17 cellular contexts compared by ENCODE assay signal in genomic region chr2:216615298-216616082, GRCh38. TPM values are rescaled to one million over a fixed set of nuclear protein-coding genes. Genes with fewer than 3 reads are reported as not detected.
DNase-seq lines count a peak whose midpoint lies in the region; ATAC-seq, FAIRE-seq and TF ChIP-seq lines count a peak whose summit lies in the region.
"Had no signal": no experiment of that assay in that cellular context is flagged by ENCODE, and none has a peak within 500 bp of the region (broad histone marks: within the 10 kb centered on the region; RNA-seq: fewer than 3 reads in every experiment).

No MANE protein-coding gene starts in this region.

- no peaks in the 10 kb centered on the region for H3K9me1 ChIP-seq in K562 (ENCODE audit: control insufficient read depth, insufficient read depth, low read length)

- 8% methylated on average over 7 of the region's 7 CpGs for WGBS in K562 (ENCODE audit: insufficient coverage, low coverage, missing lambda C conversion rate)

- peak overlapping the region; percentile 24; the same call in 1 of the 2 replicates for H2AFZ ChIP-seq in K562 (ENCODE audit: low read depth, low read length)

- TF ChIP-seq CTCF in A673 (conservative IDR thresholded peaks at IDR 0.05; ENCODE audit: low read depth, low read length), result no peak
- no peak for TF ChIP-seq CTCF in K562 (IDR thresholded peaks at IDR 0.05 in 2 of 3, conservative IDR thresholded peaks at IDR 0.05 in 1 of 3; ENCODE audit: insufficient read depth in 2 of 3, low read depth in 1 of 3, low read length in 3 of 3)
- TF ChIP-seq CTCF in mucosa of descending colon (IDR thresholded peaks at IDR 0.05), result no peak
- no peak for TF ChIP-seq CTCF in dorsolateral prefrontal cortex (IDR thresholded peaks at IDR 0.05 in 54 of 56, conservative IDR thresholded peaks at IDR 0.05 in 2 of 56; ENCODE audit: low read depth in 1 of 56, partially characterized antibody in 56 of 56)

- ATAC-seq in K562, result no peak
- ATAC-seq in mucosa of descending colon, result peak; percentile 32

- H3K27me3 ChIP-seq in A673 (replicated peaks; ENCODE audit: insufficient read depth, low read depth, low read length, poor library complexity) (no peaks in the 10 kb centered on the region), K562 (ENCODE audit: control insufficient read depth in 2 of 2, insufficient read depth in 2 of 2, low read length in 2 of 2) (peaks cover 0 to 8% of the 10 kb centered on the region in 2 experiments; a peak in 2 of 5 replicates), SJCRH30 (no peaks in the 10 kb centered on the region), dorsolateral prefrontal cortex (no peaks in the 10 kb centered on the region)
- H3K27me3 ChIP-seq in BLaER1 treated with 17β-estradiol and CSF1 and Interleukin-3, amounts not matched to agents 10 nM and 100 nM, result no peaks in the 10 kb centered on the region
- H3K27me3 ChIP-seq: BE2C, SJSA1 had no signal

- H3K27ac ChIP-seq in A673 (ENCODE audit: low read depth, low read length, poor library complexity, severe bottlenecking), result peak overlapping the region; percentile 55
- peak overlapping the region in 6 of 11 experiments; percentile 31 to 99 (median 66); a peak in 11 of 22 replicates for H3K27ac ChIP-seq in BLaER1 treated with 17β-estradiol and CSF1 and Interleukin-3, amounts not matched to agents 10 nM and 100 nM
- H3K27ac ChIP-seq in K562 (ENCODE audit: extremely low read depth, low read depth, low read length), result no peak overlapping the region
- no peak overlapping the region for H3K27ac ChIP-seq in SJCRH30
- no peak overlapping the region for H3K27ac ChIP-seq in dorsolateral prefrontal cortex
- H3K27ac ChIP-seq: SJSA1 had no signal

- POLR2A ChIA-PET in A673 (lab: Charles Lee; ENCODE audit: low non-redundant PET), result no interaction called here
- POLR2A ChIA-PET in K562 (lab: Yijun Ruan, JAX), result no interaction called here

- peaks cover 43% of the 10 kb centered on the region for H3K4me1 ChIP-seq in A673 (ENCODE audit: insufficient read depth, low read length, poor library complexity, severe bottlenecking)
- H3K4me1 ChIP-seq in BLaER1 treated with 17β-estradiol and CSF1 and Interleukin-3, amounts not matched to agents 10 nM and 100 nM, result peaks cover 38 to 59% (median 58%) of the 10 kb centered on the region in 10 experiments
- peaks cover 4 to 6% of the 10 kb centered on the region in 2 experiments; a peak in 4 of 5 replicates for H3K4me1 ChIP-seq in K562 (replicated peaks in 1 of 2; ENCODE audit: control insufficient read depth in 2 of 2, insufficient read depth in 2 of 2, low read length in 2 of 2)
- no peaks in the 10 kb centered on the region for H3K4me1 ChIP-seq in mucosa of descending colon (ENCODE audit: low read depth)
- H3K4me1 ChIP-seq in SJCRH30, result peaks cover 23% of the 10 kb centered on the region
- H3K4me1 ChIP-seq: SJSA1 had no signal

- no peak for TF ChIP-seq POLR2A in K562 (conservative IDR thresholded peaks at IDR 0.05)

- H3K9me3 ChIP-seq in A673 (ENCODE audit: low read depth, low read length, poor library complexity, severe bottlenecking), result no peaks in the 10 kb centered on the region
- H3K9me3 ChIP-seq in BLaER1 treated with 17β-estradiol and CSF1 and Interleukin-3, amounts not matched to agents 10 nM and 100 nM (replicated peaks in 1 of 11), result peaks cover 0 to 11% (median 0%) of the 10 kb centered on the region in 11 experiments; a peak in 3 of 22 replicates
- no peaks in the 10 kb centered on the region for H3K9me3 ChIP-seq in K562 (replicated peaks; ENCODE audit: control insufficient read depth, insufficient read depth, low read depth, low read length)
- H3K9me3 ChIP-seq in mucosa of descending colon, result no peaks in the 10 kb centered on the region
- H3K9me3 ChIP-seq in SJCRH30 (replicated peaks), result no peaks in the 10 kb centered on the region
- H3K9me3 ChIP-seq: BE2C, SJSA1 had no signal

- TF ChIP-seq EP300 in K562 (IDR thresholded peaks at IDR 0.05; ENCODE audit: low read length), result no peak

- no peaks in the 10 kb centered on the region for H3K36me3 ChIP-seq in A673 (ENCODE audit: insufficient read depth, low read length, poor library complexity, severe bottlenecking)
- no peaks in the 10 kb centered on the region for H3K36me3 ChIP-seq in BLaER1 treated with 17β-estradiol and CSF1 and Interleukin-3, amounts not matched to agents 10 nM and 100 nM
- H3K36me3 ChIP-seq in K562 (ENCODE audit: control insufficient read depth, insufficient read depth, low read length), result no peaks in the 10 kb centered on the region
- no peaks in the 10 kb centered on the region for H3K36me3 ChIP-seq in mucosa of descending colon (ENCODE audit: low read depth)
- H3K36me3 ChIP-seq in SJCRH30, result no peaks in the 10 kb centered on the region
- H3K36me3 ChIP-seq: BE2C, SJSA1 had no signal

- peak overlapping the region in 8 of 11 experiments; percentile 81 to 95 (median 91); a peak in 17 of 22 replicates for H3K4me2 ChIP-seq in BLaER1 treated with 17β-estradiol and CSF1 and Interleukin-3, amounts not matched to agents 10 nM and 100 nM
- H3K4me2 ChIP-seq in K562 (ENCODE audit: insufficient read depth, low read length), result no peak overlapping the region

- no peak for FAIRE-seq in K562 (lab: Jason Lieb, UNC)
- FAIRE-seq: D721Med, H54 had no signal

- no peaks in the 10 kb centered on the region for H4K20me1 ChIP-seq in BLaER1 treated with 17β-estradiol and CSF1 and Interleukin-3, amounts not matched to agents 10 nM and 100 nM
- H4K20me1 ChIP-seq in K562 (replicated peaks; ENCODE audit: control insufficient read depth, insufficient read depth, low read length), result no peaks in the 10 kb centered on the region

- CTCF ChIA-PET in A673 (lab: Charles Lee), result no interaction called here
- CTCF ChIA-PET in K562 (lab: Yijun Ruan, JAX; ENCODE audit: low intra/inter-chr PET ratio), result no interaction called here

- in situ Hi-C loops in K562 (cut with MboI), result no loop called here

- BruUV-seq in A673 (replicated peaks; lab: Mats Ljungman, UMichigan) (no TSS peak), K562 (replicated peaks; lab: Mats Ljungman, UMichigan) (no TSS peak)

- no peaks in the 10 kb centered on the region for H3K79me2 ChIP-seq in K562 (ENCODE audit: control insufficient read depth, insufficient read depth, low read length)

- H3K9ac ChIP-seq in BLaER1 treated with 17β-estradiol and CSF1 and Interleukin-3, amounts not matched to agents 10 nM and 100 nM, result peak overlapping the region in 2 of 11 experiments; percentile 3 to 30; a peak in 1 of 22 replicates
- no peak overlapping the region for H3K9ac ChIP-seq in K562 (ENCODE audit: insufficient read depth in 1 of 2, low read depth in 2 of 2, low read length in 2 of 2)

- H3K4me3 ChIP-seq in A673 (ENCODE audit: low read depth, low read length, poor library complexity, severe bottlenecking) (no peak overlapping the region), K562 (no peak overlapping the region), mucosa of descending colon (no peak overlapping the region), SJCRH30 (no peak overlapping the region), dorsolateral prefrontal cortex (no peak overlapping the region)
- H3K4me3 ChIP-seq in BLaER1 treated with 17β-estradiol and CSF1 and Interleukin-3, amounts not matched to agents 10 nM and 100 nM, result no peak overlapping the region
- H3K4me3 ChIP-seq: SJSA1 had no signal

- TF ChIP-seq RAD21 in K562 (CRISPR knock-in tag; conservative IDR thresholded peaks at IDR 0.05 in 1 of 2, IDR thresholded peaks at IDR 0.05 in 1 of 2), result no peak

- intact Hi-C loops in A673 (cut with micrococcal nuclease; ENCODE audit: unreplicated experiment) (no loop called here), K562 (cut with micrococcal nuclease) (no loop called here), mucosa of descending colon (cut with DNase I, micrococcal nuclease) (no loop called here), dorsolateral prefrontal cortex (cut with DNase I) (no loop called here)

- DNase-seq in A673 (ENCODE audit: low spot score) (no peak), K562 (ENCODE audit: extremely low read depth in 1 of 4, low spot score in 3 of 4) (no peak), mucosa of descending colon (no peak), SJCRH30 (no peak), dorsolateral prefrontal cortex (no peak), NCI-H526 treated with DMSO at 0.1 percent for 48 hours (lab: John Stamatoyannopoulos, UW) (no peak)
- DNase-seq: BE2C; CD8-positive, alpha-beta memory T cell; MV-4-11; NCI-H1417; NCI-H187 treated with DMSO at 0.1 percent for 48 hours; NCI-H510A; OCI-M1 had no signal

TF ChIP-seq in K562, 482 proteins besides CTCF, POLR2A, EP300 and RAD21:
- TF ChIP-seq PRPF4 (IDR thresholded peaks at IDR 0.05; ENCODE audit: insufficient read depth, low read depth, low read length, poor library complexity, severe bottlenecking), result no peak
- no peak for TF ChIP-seq FOSL1 (tag; conservative IDR thresholded peaks at IDR 0.05)

RNA-seq across cellular contexts. Expression of gene IGFBP2, which starts 17.7 kb away (rescaled TPM):
- total RNA-seq in A673 (2021) (614 and 767 TPM in 2 replicates), K562 (2014; rRNA removed) (not detected in 2 replicates), K562 (2014; rRNA removed; fragmentation: Illumina TruSeq; extraction: Trizol) (not detected in 2 replicates), K562 (2015; rRNA removed; fragmentation: Illumina TruSeq; extraction: Trizol) (0.23 TPM in 1 of 2 replicates, not detected in the other), K562 (2021) (0.85 and 0.93 TPM in 2 replicates), mucosa of descending colon (10 to 100 TPM; 26.7 to 62.1 (median 57.2) TPM), dorsolateral prefrontal cortex (10 to 100 TPM in 117 of 120 experiments, 1 to 10 TPM in 3; 7.2 to 68.9 (median 25.9) TPM)
- total RNA-seq in K562 (2011; cell fraction: chromatin; rRNA removed; ENCODE audit: low replicate concordance), result not detected in 2 replicates
- not detected in 2 replicates for total RNA-seq in K562 (2011; cell fraction: nucleolus; rRNA removed)
- not detected in 2 replicates for total RNA-seq in K562 (2011; cell fraction: nucleoplasm; rRNA removed)
- polyA plus RNA-seq in K562 (2011; rRNA removed) (not detected in 2 replicates), K562 (2014; fragmentation: Illumina TruSeq; extraction: Trizol) (not detected in 2 replicates), K562 (2014; fragmentation: Nextera tagmentation; extraction: Ambion mirVana) (not detected), K562 (2014; rRNA removed) (not detected in 2 replicates)
- 0.06 and 0.31 TPM in 2 replicates for polyA plus RNA-seq in K562 (2011; cell fraction: cytosol; rRNA removed)
- polyA plus RNA-seq in K562 (2011; cell fraction: nucleus; rRNA removed), result not detected in 2 replicates
- 0.29 and 0.76 TPM in 2 replicates for polyA plus RNA-seq in K562 (2012)
- not detected in 2 replicates for polyA minus RNA-seq in K562 (2011; rRNA and poly(A)+ RNA removed)
- not detected in 2 replicates for polyA minus RNA-seq in K562 (2011; cell fraction: cytosol; rRNA and poly(A)+ RNA removed)
- polyA minus RNA-seq in K562 (2011; cell fraction: nucleus; rRNA and poly(A)+ RNA removed), result not detected in 2 replicates
- 175 and 188 TPM in 2 replicates for total RNA-seq in SJCRH30 (2014; rRNA removed; shearing (Covaris generic))

Comparison
In these comparisons a context has a peak if more than half of its experiments do, and no peak if none do; other contexts are left out.
1. H3K27ac ChIP-seq: peak in A673 (single experiment) and BLaER1 treated with 17β-estradiol and CSF1 and Interleukin-3, amounts not matched to agents 10 nM and 100 nM (6 of 11); none in K562 (single experiment), SJCRH30 (single experiment) and dorsolateral prefrontal cortex (0 of 59).
2. RNA of gene IGFBP2, which starts 17.7 kb away (total RNA-seq): 614 to 767 TPM in A673, 175 to 188 TPM in SJCRH30, 26.7 to 62.1 TPM in mucosa of descending colon and 7.2 to 68.9 TPM in dorsolateral prefrontal cortex; 0.23 to 0.93 TPM in K562; every median in the first group is over 4 times any median in the second.